8 cellular contexts compared by ENCODE assay signal in genomic region chr5:108747111-108748009, GRCh38. TPM values are rescaled to one million over a fixed set of nuclear protein-coding genes. Genes with fewer than 3 reads are reported as not detected.
A peak's percentile ranks its signal among the peaks of the same experiment; 100 is the strongest.
DNase-seq lines count a peak whose midpoint lies in the region; ATAC-seq, FAIRE-seq and TF ChIP-seq lines count a peak whose summit lies in the region.

Gene FER, plus strand, starts transcription at chr5:108747897. Its CDS starts 50,286 bp downstream, at chr5:108798183.

- TF ChIP-seq CTCF in 22Rv1 (IDR thresholded peaks at IDR 0.05) = no peak
- TF ChIP-seq CTCF in astrocyte (IDR thresholded peaks at IDR 0.05; ENCODE audit: insufficient read depth, low read depth, low read length) = no peak
- no peak for TF ChIP-seq CTCF in hepatocyte (IDR thresholded peaks at IDR 0.05; ENCODE audit: poor library complexity)
- no peak for TF ChIP-seq CTCF in sigmoid colon (IDR thresholded peaks at IDR 0.05)

- H3K4me1 Mint-ChIP-seq in astrocyte (ENCODE audit: low read depth, unreplicated experiment) = peaks cover 14% of the 10 kb centered on the region

- TF ChIP-seq POLR2A in sigmoid colon (IDR thresholded peaks at IDR 0.05) = no peak

- H3K9ac ChIP-seq in astrocyte (ENCODE audit: low read length) = peak within 1 kb of the TSS; percentile 95

- H3K79me2 ChIP-seq in astrocyte (ENCODE audit: insufficient read depth, low read length) (peaks cover 30% of the 10 kb centered on the region), hepatocyte (peaks cover 24% of the 10 kb centered on the region)

- H3K9me3 ChIP-seq in astrocyte (ENCODE audit: insufficient read depth, low read depth, low read length) (no peaks in the 10 kb centered on the region), hepatocyte (ENCODE audit: low read depth) (no peaks in the 10 kb centered on the region), sigmoid colon (no peaks in the 10 kb centered on the region)

- H3K4me3 Mint-ChIP-seq in astrocyte (ENCODE audit: unreplicated experiment) = peak within 1 kb of the TSS; percentile 98

- no peaks in the 10 kb centered on the region for H3K9me3 Mint-ChIP-seq in astrocyte (ENCODE audit: unreplicated experiment)

- no peaks in the 10 kb centered on the region for H3K9me2 ChIP-seq in hepatocyte (replicated peaks; ENCODE audit: insufficient read depth)

- peaks cover 8% of the 10 kb centered on the region for H3K4me1 ChIP-seq in astrocyte (ENCODE audit: insufficient read depth, low read length)
- H3K4me1 ChIP-seq in hepatocyte (ENCODE audit: insufficient read depth) = no peaks in the 10 kb centered on the region
- peaks cover 0 to 32% (median 12%) of the 10 kb centered on the region in 4 donors for H3K4me1 ChIP-seq in sigmoid colon

- H3K27ac ChIP-seq in 22Rv1 (peak within 1 kb of the TSS; percentile 87), astrocyte (ENCODE audit: low read depth, low read length) (peak within 1 kb of the TSS; percentile 97), hepatocyte (peak within 1 kb of the TSS; percentile 97), sigmoid colon (peak within 1 kb of the TSS; percentile 92 to 98 (median 96))

- H3K36me3 ChIP-seq in astrocyte (ENCODE audit: insufficient read depth, low read length) (no peaks in the 10 kb centered on the region), hepatocyte (replicated peaks; ENCODE audit: insufficient read depth, low read depth) (no peaks in the 10 kb centered on the region), sigmoid colon (no peaks in the 10 kb centered on the region)

- peak within 1 kb of the TSS; percentile 82 for H3K4me3 ChIP-seq in astrocyte (ENCODE audit: insufficient read depth, low read depth, low read length)
- H3K4me3 ChIP-seq in hepatocyte = peak within 1 kb of the TSS; percentile 60
- peak within 1 kb of the TSS; percentile 72 to 95 (median 89) for H3K4me3 ChIP-seq in sigmoid colon

- peak within 1 kb of the TSS; percentile 90 for H3K4me2 ChIP-seq in astrocyte (ENCODE audit: low read length)
- H3K4me2 ChIP-seq in hepatocyte = peak within 1 kb of the TSS; percentile 78

- H2AFZ ChIP-seq in astrocyte (ENCODE audit: low read depth, low read length) (peak within 1 kb of the TSS; percentile 61), hepatocyte (peak within 1 kb of the TSS; percentile 60)

- ATAC-seq in GM18858 (IDR thresholded peaks at IDR 0.05; ENCODE audit: unreplicated experiment) (peak; percentile 35), HG03108 (IDR thresholded peaks at IDR 0.05; ENCODE audit: unreplicated experiment) (peak; percentile 24)

- peak; percentile 21 for DNase-seq in SK-N-DZ (ENCODE audit: low spot score)
- peak; percentile 96 for DNase-seq in astrocyte (ENCODE audit: low read depth)
- DNase-seq in hepatocyte (ENCODE audit: low spot score) = peak; percentile 63
- no peak for DNase-seq in sigmoid colon
- DNase-seq in iPS-NIHi7 (ENCODE audit: extremely low spot score) = no peak

- TF ChIP-seq EP300 in sigmoid colon (IDR thresholded peaks at IDR 0.05) = no peak

- peak; percentile 83 for FAIRE-seq in astrocyte (lab: Jason Lieb, UNC)

- peak within 1 kb of the TSS; percentile 97 for H3K27ac Mint-ChIP-seq in astrocyte (ENCODE audit: unreplicated experiment)

- H3K27me3 ChIP-seq in astrocyte (ENCODE audit: insufficient read depth, low read length) (no peaks in the 10 kb centered on the region), hepatocyte (no peaks in the 10 kb centered on the region), sigmoid colon (no peaks in the 10 kb centered on the region)

- H4K20me1 ChIP-seq in astrocyte (ENCODE audit: insufficient read depth, low read length) (no peaks in the 10 kb centered on the region), hepatocyte (ENCODE audit: insufficient read depth, poor library complexity, severe bottlenecking) (no peaks in the 10 kb centered on the region)

- 24% methylated on average over 18 of the region's 18 CpGs for WGBS in hepatocyte (ENCODE audit: low lambda C conversion rate, missing lambda C conversion rate)
- WGBS in sigmoid colon, 2 donors = 29 to 32% methylated on average over 18 of the region's 18 CpGs

- no peaks in the 10 kb centered on the region for H3K27me3 Mint-ChIP-seq in astrocyte (ENCODE audit: low read depth, unreplicated experiment)

- intact Hi-C loops in sigmoid colon (cut with DNase I) = loop anchor here (1.0 to 10.0 kb wide), 6 partner anchors 19 to 661 kb away; partner anchors contain the start of genes FBXL17 and PJA2

- no peaks in the 10 kb centered on the region for H3K36me3 Mint-ChIP-seq in astrocyte (ENCODE audit: low read depth, unreplicated experiment)

RNA-seq across cellular contexts. Expression of gene FER, which starts in this region (rescaled TPM):
- polyA plus RNA-seq in SK-N-DZ (2014; cell fraction: cytosol; rRNA removed) = 5.1 and 11.1 TPM in 2 replicates
- polyA plus RNA-seq in SK-N-DZ (2014; cell fraction: nucleus; rRNA removed) = 10.4 and 14.3 TPM in 2 replicates
- total RNA-seq in astrocyte (14.9 and 21.6 TPM in 2 replicates), hepatocyte (18.9 and 29.4 TPM in 2 replicates), sigmoid colon (10 to 100 TPM; 24.2 to 36.7 (median 33.4) TPM)
- polyA plus RNA-seq in hepatocyte (10.6 and 11.1 TPM in 2 replicates), sigmoid colon (1 to 10 TPM; 1.2 to 2.0 (median 1.4) TPM)

Comparison
In these comparisons a context has a peak if more than half of its experiments do, and no peak if none do; other contexts are left out.
1. DNase-seq: peak in SK-N-DZ (single experiment), astrocyte (single experiment) and hepatocyte (single experiment); none in sigmoid colon (single experiment) and iPS-NIHi7 (single experiment).
2. Peak in every context shown above with its lines, with median percentiles within 50 percentile points of each other: H3K27ac ChIP-seq and H3K4me3 ChIP-seq.